In the genomic region with DNA sequence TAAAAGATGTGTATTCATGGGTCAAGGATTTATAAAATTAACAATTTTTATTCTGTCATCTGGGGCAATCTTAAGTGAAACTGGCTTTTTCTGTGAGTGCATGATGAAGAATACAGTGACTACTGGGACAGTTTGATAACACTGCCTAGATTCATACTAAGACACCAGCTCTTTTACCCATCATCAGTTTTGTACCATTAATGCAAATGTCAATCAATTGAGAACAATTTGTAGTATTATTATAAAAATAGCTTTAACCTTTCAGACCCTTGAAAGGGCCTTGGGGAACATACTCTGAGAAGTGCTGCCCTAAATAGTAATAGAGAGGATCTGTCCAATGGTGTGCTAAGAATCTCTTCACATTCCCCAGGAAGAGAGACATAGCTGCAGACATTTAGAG, we compare ENCODE assay signal across 21 cellular contexts.
"Had no signal": no experiment of that assay in that cellular context is flagged by ENCODE, and none has a peak within 500 bp of the region (broad histone marks: within the 10 kb centered on the region; RNA-seq: fewer than 3 reads in every experiment).

No MANE protein-coding gene starts in this region.

- H3K27me3 Mint-ChIP-seq: activated naive CD8-positive, alpha-beta T cell treated with anti-CD3 and anti-CD28 coated beads for 36 hours; activated T-helper 17 cell treated with anti-CD3 and anti-CD28 coated beads, Interleukin-2, amount 50 U/mL, for 72 hours had no signal

- H3K9me3 Mint-ChIP-seq: activated naive CD8-positive, alpha-beta T cell treated with anti-CD3 and anti-CD28 coated beads for 36 hours; activated T-helper 17 cell treated with anti-CD3 and anti-CD28 coated beads, Interleukin-2, amount 50 U/mL, for 72 hours had no signal

- H3K27ac Mint-ChIP-seq: activated naive CD8-positive, alpha-beta T cell treated with anti-CD3 and anti-CD28 coated beads for 36 hours; activated T-helper 17 cell treated with anti-CD3 and anti-CD28 coated beads, Interleukin-2, amount 50 U/mL, for 72 hours had no signal

- ATAC-seq: activated T-helper 17 cell treated with anti-CD3 and anti-CD28 coated beads, Interleukin-2, amount 50 U/mL, for 72 hours; body of pancreas; left lobe of liver; right cardiac atrium; stimulated activated naive CD8-positive, alpha-beta T cell treated with anti-CD3 and anti-CD28 coated beads, Interleukin-15, Interleukin-2, amounts not matched to agents 100 U/mL and 50 U/mL, for 24 hours had no signal

- DNase-seq: activated CD4-positive, alpha-beta T cell treated with anti-CD3 and anti-CD28 coated beads for 4 hours; activated CD4-positive, alpha-beta T cell treated with anti-CD3 and anti-CD28 coated beads, Interleukin-2, amount 50 U/mL, for 48 hours; activated CD4-positive, CD25-positive, alpha-beta regulatory T cell; activated CD8-positive, alpha-beta memory T cell treated with anti-CD3 and anti-CD28 coated beads for 24 hours; activated CD8-positive, alpha-beta memory T cell treated with anti-CD3 and anti-CD28 coated beads, Interleukin-2, amount 50 U/mL, for 4 hours; activated gamma-delta T cell treated with Interleukin-2 at 50 U/mL for 16 hours; activated naive CD8-positive, alpha-beta T cell treated with anti-CD3 and anti-CD28 coated beads for 36 hours; activated T-cell treated with anti-CD3 and anti-CD28 coated beads, Interleukin-2, amount 50 U/mL, for 1 hour; adrenal gland; aorta; body of pancreas; cortex of kidney; head of caudate nucleus; hypothalamus; right cardiac atrium; spleen; stimulated activated naive CD8-positive, alpha-beta T cell treated with anti-CD3 and anti-CD28 coated beads, Interleukin-15, Interleukin-2, amounts not matched to agents 100 U/mL and 50 U/mL, for 24 hours; T-helper 1 cell; trophoblast cell had no signal

- H3K4me3 Mint-ChIP-seq: activated naive CD8-positive, alpha-beta T cell treated with anti-CD3 and anti-CD28 coated beads for 36 hours; activated T-helper 17 cell treated with anti-CD3 and anti-CD28 coated beads, Interleukin-2, amount 50 U/mL, for 72 hours had no signal
